In genomic region chr5:136001531-136001930, GRCh38 we compare ENCODE assay signal across 16 cellular contexts. TPM values are rescaled to one million over a fixed set of nuclear protein-coding genes. Genes with fewer than 3 reads are reported as not detected.
DNase-seq lines count a peak whose midpoint lies in the region; ATAC-seq and TF ChIP-seq lines count a peak whose summit lies in the region.
"Had no signal": no experiment of that assay in that cellular context is flagged by ENCODE, and none has a peak within 500 bp of the region (broad histone marks: within the 10 kb centered on the region; RNA-seq: fewer than 3 reads in every experiment).

No MANE protein-coding gene starts in this region.

- DNase-seq in AG09309 (ENCODE audit: low read depth) (peak; percentile 87), Kasumi-1 (lab: John Stamatoyannopoulos, UW) (peak; percentile 78 to 85), astrocyte of the spinal cord (ENCODE audit: low read depth, low spot score) (peak; percentile 81), iris pigment epithelial cell (ENCODE audit: low read depth) (peak; percentile 77), activated T-cell treated with anti-CD3 and anti-CD28 coated beads for 4 hours (no peak), NCI-H2196 (lab: John Stamatoyannopoulos, UW; ENCODE audit: unreplicated experiment) (no peak), H7 (no peak)
- DNase-seq: activated CD4-positive, alpha-beta T cell treated with anti-CD3 and anti-CD28 coated beads for 1 hour; activated gamma-delta T cell; central memory CD4-positive, alpha-beta T cell; midbrain; NCI-H1417 treated with DMSO at 0.1 percent for 48 hours; NCI-H524 treated with DMSO at 0.1 percent for 48 hours; uterus had no signal

- TF ChIP-seq CTCF in AG09309 (IDR thresholded peaks at IDR 0.05; ENCODE audit: control insufficient read depth, insufficient read depth, low read depth, low read length, missing control alignments) (no peak), astrocyte of the spinal cord (IDR thresholded peaks at IDR 0.05; ENCODE audit: low read depth, low read length) (no peak)

- in situ Hi-C loops in astrocyte of the spinal cord (cut with HindIII; ENCODE audit: low sequenced_read_pairs) = no loop called here

- H3K27me3 ChIP-seq in H7 (ENCODE audit: control insufficient read depth, insufficient read depth, low read length) = no peaks in the 10 kb centered on the region; the same call in 1 of the 2 replicates
- H3K27me3 ChIP-seq: BLaER1, uterus had no signal

- no peaks in the 10 kb centered on the region for H3K36me3 ChIP-seq in H7 (replicated peaks; ENCODE audit: control insufficient read depth, insufficient read depth, low read length)
- H3K36me3 ChIP-seq: BLaER1, uterus had no signal

- H3K4me3 ChIP-seq in AG09309 (ENCODE audit: control insufficient read depth, low read depth, low read length) (no peak overlapping the region), astrocyte of the spinal cord (ENCODE audit: low read depth, low read length) (no peak overlapping the region), H7 (ENCODE audit: insufficient read depth, low read depth, low read length) (no peak overlapping the region)
- H3K4me3 ChIP-seq: BLaER1, uterus had no signal

- no peak for ATAC-seq in HG02973 (IDR thresholded peaks at IDR 0.05; ENCODE audit: unreplicated experiment)

RNA-seq across cellular contexts. Expression of gene TGFBI, which starts 27.3 kb away (rescaled TPM):
- total RNA-seq in H7 (2014; rRNA removed; shearing (Covaris generic)) = 3.2 and 4.3 TPM in 2 replicates

RNA-seq across cellular contexts. Expression of gene LECT2, which starts 46.7 kb away (rescaled TPM):
- total RNA-seq in H7 (2014; rRNA removed; shearing (Covaris generic)) = not detected in 2 replicates
- total RNA-seq: uterus had no signal

Comparison
In these comparisons a context has a peak if more than half of its experiments do, and no peak if none do; other contexts are left out.
1. DNase-seq: peak in AG09309 (single experiment), Kasumi-1 (2 of 2), astrocyte of the spinal cord (single experiment) and iris pigment epithelial cell (single experiment); none in activated T-cell treated with anti-CD3 and anti-CD28 coated beads for 4 hours (single experiment), NCI-H2196 (single experiment) and H7 (single experiment).